13 cellular contexts compared by ENCODE assay signal in genomic region chr1:225875044-225875822, GRCh38. TPM values are rescaled to one million over a fixed set of nuclear protein-coding genes. Genes with fewer than 3 reads are reported as not detected.
DNase-seq lines count a peak whose midpoint lies in the region; ATAC-seq and TF ChIP-seq lines count a peak whose summit lies in the region.
"Had no signal": no experiment of that assay in that cellular context is flagged by ENCODE, and none has a peak within 500 bp of the region (broad histone marks: within the 10 kb centered on the region; RNA-seq: fewer than 3 reads in every experiment).

No MANE protein-coding gene starts in this region.

- H3K4me1 Mint-ChIP-seq in activated naive CD8-positive, alpha-beta T cell treated with anti-CD3 and anti-CD28 coated beads, Interleukin-2, amount 10 ng/mL, durations not matched to agents 7 days and 5 days = peaks cover 56% of the 10 kb centered on the region
- H3K4me1 Mint-ChIP-seq in activated naive CD8-positive, alpha-beta T cell treated with anti-CD3 and anti-CD28 coated beads for 36 hours = peaks cover 49% of the 10 kb centered on the region
- H3K4me1 Mint-ChIP-seq in T-cell (peaks cover 71 to 94% (median 83%) of the 10 kb centered on the region in 3 donors), natural killer cell (peaks cover 42 to 67% of the 10 kb centered on the region in 2 donors)

- DNase-seq in activated naive CD8-positive, alpha-beta T cell treated with anti-CD3 and anti-CD28 coated beads, Interleukin-2, amount 10 ng/mL, durations not matched to agents 7 days and 5 days = no peak
- DNase-seq in activated naive CD8-positive, alpha-beta T cell treated with anti-CD3 and anti-CD28 coated beads for 36 hours = no peak
- no peak for DNase-seq in T-cell
- no peak for DNase-seq in natural killer cell
- DNase-seq in OCI-M1 (lab: John Stamatoyannopoulos, UW) = no peak
- no peak for DNase-seq in RKO (ENCODE audit: low spot score)
- DNase-seq: NCI-H226, T-helper 9 cell had no signal

- peak overlapping the region; percentile 98 for H3K27ac ChIP-seq in layer of hippocampus (ENCODE audit: low read depth, low read length)
- H3K27ac ChIP-seq: BLaER1 had no signal

- H3K27ac Mint-ChIP-seq in activated naive CD8-positive, alpha-beta T cell treated with anti-CD3 and anti-CD28 coated beads, Interleukin-2, amount 10 ng/mL, durations not matched to agents 7 days and 5 days = peak overlapping the region; percentile 12
- H3K27ac Mint-ChIP-seq in activated naive CD8-positive, alpha-beta T cell treated with anti-CD3 and anti-CD28 coated beads for 36 hours = no peak overlapping the region
- H3K27ac Mint-ChIP-seq in T-cell (peak overlapping the region; percentile 72 to 93), natural killer cell (no peak overlapping the region)
- H3K27ac Mint-ChIP-seq: stimulated activated naive CD8-positive, alpha-beta T cell treated with anti-CD3 and anti-CD28 coated beads, Interleukin-15, Interleukin-2, amounts not matched to agents 100 ng/mL and 50 ng/mL, for 24 hours had no signal

- no peaks in the 10 kb centered on the region for H3K9me3 Mint-ChIP-seq in activated naive CD8-positive, alpha-beta T cell treated with anti-CD3 and anti-CD28 coated beads, Interleukin-2, amount 10 ng/mL, durations not matched to agents 7 days and 5 days
- no peaks in the 10 kb centered on the region for H3K9me3 Mint-ChIP-seq in activated naive CD8-positive, alpha-beta T cell treated with anti-CD3 and anti-CD28 coated beads for 36 hours
- H3K9me3 Mint-ChIP-seq in T-cell (no peaks in the 10 kb centered on the region), natural killer cell (no peaks in the 10 kb centered on the region)
- H3K9me3 Mint-ChIP-seq: stimulated activated naive CD8-positive, alpha-beta T cell treated with anti-CD3 and anti-CD28 coated beads, Interleukin-15, Interleukin-2, amounts not matched to agents 100 ng/mL and 50 ng/mL, for 24 hours had no signal

- CTCF ChIA-PET in T-cell (lab: Charles Lee) = interaction anchor here (0.6 to 1.3 kb wide), 2 partner anchors 9 to 63 kb away, joined by 3 to 6 read pairs; no protein-coding TSS in a partner anchor

- H3K4me3 Mint-ChIP-seq in activated naive CD8-positive, alpha-beta T cell treated with anti-CD3 and anti-CD28 coated beads, Interleukin-2, amount 10 ng/mL, durations not matched to agents 7 days and 5 days = no peak overlapping the region
- H3K4me3 Mint-ChIP-seq in activated naive CD8-positive, alpha-beta T cell treated with anti-CD3 and anti-CD28 coated beads for 36 hours = no peak overlapping the region
- peak overlapping the region in 1 of 3 donors; percentile 87 for H3K4me3 Mint-ChIP-seq in T-cell
- H3K4me3 Mint-ChIP-seq in natural killer cell = no peak overlapping the region
- H3K4me3 Mint-ChIP-seq: stimulated activated naive CD8-positive, alpha-beta T cell treated with anti-CD3 and anti-CD28 coated beads, Interleukin-15, Interleukin-2, amounts not matched to agents 100 ng/mL and 50 ng/mL, for 24 hours had no signal

- H3K36me3 Mint-ChIP-seq in activated naive CD8-positive, alpha-beta T cell treated with anti-CD3 and anti-CD28 coated beads, Interleukin-2, amount 10 ng/mL, durations not matched to agents 7 days and 5 days = peaks cover 45% of the 10 kb centered on the region
- peaks cover 16% of the 10 kb centered on the region for H3K36me3 Mint-ChIP-seq in activated naive CD8-positive, alpha-beta T cell treated with anti-CD3 and anti-CD28 coated beads for 36 hours
- H3K36me3 Mint-ChIP-seq in T-cell (peaks cover 41% of the 10 kb centered on the region), natural killer cell (no peaks in the 10 kb centered on the region)

- H3K27me3 ChIP-seq in layer of hippocampus (ENCODE audit: control insufficient read depth, insufficient read depth, low read length) = no peaks in the 10 kb centered on the region
- H3K27me3 ChIP-seq: BLaER1 had no signal

- intact Hi-C loops in natural killer cell (cut with micrococcal nuclease) = no loop called here

- TF ChIP-seq CTCF in natural killer cell (IDR thresholded peaks at IDR 0.05) = no peak

- POLR2A ChIA-PET in activated naive CD8-positive, alpha-beta T cell treated with anti-CD3 and anti-CD28 coated beads, Interleukin-2, amount 10 ng/mL, durations not matched to agents 7 days and 5 days (lab: Charles Lee) = interaction anchor here (0.6 to 2.2 kb wide), 5 partner anchors 17 to 73 kb away, joined by 3 to 7 read pairs (median 3); partner anchors contain the start of gene PYCR2
- POLR2A ChIA-PET in T-cell (lab: Charles Lee) = no interaction called here

- no peak for ATAC-seq in activated naive CD8-positive, alpha-beta T cell treated with anti-CD3 and anti-CD28 coated beads, Interleukin-2, amount 10 ng/mL, durations not matched to agents 7 days and 5 days (ENCODE audit: low read depth)
- peak in 1 of 4 experiments; percentile 38 for ATAC-seq in T-cell (replicated peaks in 1 of 4)
- ATAC-seq in GM19463 (IDR thresholded peaks at IDR 0.05; ENCODE audit: unreplicated experiment) = no peak
- ATAC-seq in natural killer cell = no peak

- H3K27me3 Mint-ChIP-seq in activated naive CD8-positive, alpha-beta T cell treated with anti-CD3 and anti-CD28 coated beads, Interleukin-2, amount 10 ng/mL, durations not matched to agents 7 days and 5 days = no peaks in the 10 kb centered on the region
- no peaks in the 10 kb centered on the region for H3K27me3 Mint-ChIP-seq in activated naive CD8-positive, alpha-beta T cell treated with anti-CD3 and anti-CD28 coated beads for 36 hours
- H3K27me3 Mint-ChIP-seq in T-cell = no peaks in the 10 kb centered on the region
- no peaks in the 10 kb centered on the region for H3K27me3 Mint-ChIP-seq in natural killer cell (ENCODE audit: low read depth in 2 of 2)
- H3K27me3 Mint-ChIP-seq: stimulated activated naive CD8-positive, alpha-beta T cell treated with anti-CD3 and anti-CD28 coated beads, Interleukin-15, Interleukin-2, amounts not matched to agents 100 ng/mL and 50 ng/mL, for 24 hours had no signal

RNA-seq across cellular contexts. Expression of gene TMEM63A, which starts 6.9 kb away (rescaled TPM):
- total RNA-seq in activated naive CD8-positive, alpha-beta T cell treated with anti-CD3 and anti-CD28 coated beads, Interleukin-2, amount 10 ng/mL, durations not matched to agents 7 days and 5 days = 100 to 1,000 TPM; 196 to 198 TPM
- 10 to 100 TPM; 29.5 to 33.0 TPM for total RNA-seq in activated naive CD8-positive, alpha-beta T cell treated with anti-CD3 and anti-CD28 coated beads for 36 hours
- total RNA-seq in T-cell = 100 to 1,000 TPM; 332 to 473 (median 390) TPM
- 100 to 1,000 TPM; 101 to 166 (median 113) TPM for total RNA-seq in natural killer cell

RNA-seq across cellular contexts. Expression of gene LEFTY1, which starts 13.7 kb away (rescaled TPM):
- total RNA-seq in activated naive CD8-positive, alpha-beta T cell treated with anti-CD3 and anti-CD28 coated beads, Interleukin-2, amount 10 ng/mL, durations not matched to agents 7 days and 5 days = under 1 TPM in 1 of 2 experiments, not detected in 1; 0.19 TPM
- under 1 TPM in 1 of 2 experiments, not detected in 1; 0.39 TPM for total RNA-seq in activated naive CD8-positive, alpha-beta T cell treated with anti-CD3 and anti-CD28 coated beads for 36 hours
- total RNA-seq in T-cell (under 1 TPM; 0.23 to 0.63 (median 0.35) TPM), natural killer cell (not detected)
- total RNA-seq: epithelial cell of proximal tubule had no signal

RNA-seq across cellular contexts. Expression of gene PYCR2, which starts 48.8 kb away (rescaled TPM):
- 100 to 1,000 TPM; 118 to 125 TPM for total RNA-seq in activated naive CD8-positive, alpha-beta T cell treated with anti-CD3 and anti-CD28 coated beads, Interleukin-2, amount 10 ng/mL, durations not matched to agents 7 days and 5 days
- total RNA-seq in activated naive CD8-positive, alpha-beta T cell treated with anti-CD3 and anti-CD28 coated beads for 36 hours = 100 to 1,000 TPM; 142 to 149 TPM
- 100 to 1,000 TPM in 3 of 5 donors, 10 to 100 TPM in 2; 54.4 to 138 (median 126) TPM for total RNA-seq in T-cell
- total RNA-seq in natural killer cell = 10 to 100 TPM; 57.7 to 74.5 (median 62.6) TPM

Comparison
In these comparisons a context has a peak if more than half of its experiments do, and no peak if none do; other contexts are left out.
1. H3K27ac Mint-ChIP-seq: peak in activated naive CD8-positive, alpha-beta T cell treated with anti-CD3 and anti-CD28 coated beads, Interleukin-2, amount 10 ng/mL, durations not matched to agents 7 days and 5 days (single experiment) and T-cell (2 of 2); none in activated naive CD8-positive, alpha-beta T cell treated with anti-CD3 and anti-CD28 coated beads for 36 hours (single experiment) and natural killer cell (0 of 2).